ENCODE assay signal across 8 cellular contexts in the genomic region with DNA sequence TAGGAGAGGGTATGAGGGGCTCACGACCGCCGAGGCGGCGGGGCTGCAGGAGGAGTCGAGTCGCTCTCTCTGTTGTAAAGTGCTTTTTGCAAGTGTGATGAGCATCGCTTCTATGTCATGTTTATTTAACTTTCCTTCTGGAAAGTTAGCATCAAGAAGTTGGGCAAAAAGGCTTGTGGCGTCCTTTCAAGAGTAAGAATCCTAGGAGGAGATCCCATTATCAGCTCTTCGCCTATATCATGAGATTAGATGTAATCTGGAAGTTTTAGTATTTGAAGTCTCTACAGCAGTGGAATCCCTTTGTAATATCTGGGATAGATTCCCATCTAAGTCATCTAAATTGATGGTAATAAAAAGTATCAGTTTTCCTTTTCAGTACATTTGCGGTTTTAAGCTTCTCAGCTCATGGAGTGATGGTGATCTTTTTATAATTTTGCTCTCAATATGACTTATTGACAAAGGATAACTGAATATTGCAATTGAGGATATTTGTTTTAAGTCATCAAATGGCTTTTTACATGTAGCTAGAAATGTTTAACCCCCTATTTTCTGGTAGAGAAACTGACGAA. TPM values are rescaled to one million over a fixed set of nuclear protein-coding genes. Genes with fewer than 3 reads are reported as not detected.
A peak's percentile ranks its signal among the peaks of the same experiment; 100 is the strongest.
DNase-seq lines count a peak whose midpoint lies in the region; ATAC-seq, FAIRE-seq and TF ChIP-seq lines count a peak whose summit lies in the region.

No MANE protein-coding gene starts in this region.

- DNase-seq in PC-3: peak; percentile 36
- DNase-seq in epithelial cell of prostate (ENCODE audit: low read depth, low spot score): no peak
- DNase-seq in ovary: no peak
- no peak for DNase-seq in H54 (ENCODE audit: insufficient read length, low spot score)
- no peak for DNase-seq in COR-L47 (lab: John Stamatoyannopoulos, UW)
- DNase-seq in AG20443 (ENCODE audit: low spot score): no peak
- DNase-seq in NCI-H510A treated with DMSO at 0.1 percent for 48 hours (lab: John Stamatoyannopoulos, UW): no peak

- CTCF ChIA-PET in PC-3 (lab: Charles Lee): interaction anchor here (0.5 to 1.5 kb wide), 4 partner anchors 82 to 340 kb away, joined by 3 to 17 read pairs (median 6); no protein-coding TSS in a partner anchor

- 12 to 15% (median 14%) methylated on average over 12 of the region's 12 CpGs for WGBS in ovary, 3 donors

- TF ChIP-seq CTCF in DOHH2 (IDR thresholded peaks at IDR 0.05; ENCODE audit: low read depth, low read length, poor library complexity, severe bottlenecking) (no peak), PC-3 (conservative IDR thresholded peaks at IDR 0.05; ENCODE audit: low read depth, low read length) (no peak), ovary (IDR thresholded peaks at IDR 0.05) (no peak)

- intact Hi-C loops in PC-3 (cut with micrococcal nuclease) (loop anchor here (1.0 kb wide), 1 partner anchor 132 kb away; no protein-coding TSS in a partner anchor), ovary (cut with DNase I) (no loop called here)

- H4K20me1 ChIP-seq in DOHH2 (ENCODE audit: control insufficient read depth, insufficient read depth, low read depth, low read length): peaks cover 17% of the 10 kb centered on the region
- H4K20me1 ChIP-seq in PC-3 (ENCODE audit: low read length): peaks cover 10% of the 10 kb centered on the region

- TF ChIP-seq EP300 in ovary (IDR thresholded peaks at IDR 0.05): no peak

- H3K27ac ChIP-seq in DOHH2 (ENCODE audit: low read depth, low read length) (peak overlapping the region; percentile 89), PC-3 (ENCODE audit: low read length) (peak overlapping the region; percentile 59), epithelial cell of prostate (peak overlapping the region; percentile 71), ovary (peak overlapping the region; percentile 90 to 96)

- H3K79me2 ChIP-seq in DOHH2 (ENCODE audit: control insufficient read depth, low read length) (peaks cover 66% of the 10 kb centered on the region), PC-3 (ENCODE audit: low read length) (peaks cover 63% of the 10 kb centered on the region)

- H3K4me1 ChIP-seq in DOHH2 (ENCODE audit: control insufficient read depth, low read length): peaks cover 65% of the 10 kb centered on the region
- H3K4me1 ChIP-seq in PC-3 (ENCODE audit: insufficient read depth, low read length): peaks cover 32% of the 10 kb centered on the region
- H3K4me1 ChIP-seq in ovary (ENCODE audit: insufficient read depth): peaks cover 2% of the 10 kb centered on the region

- no peaks in the 10 kb centered on the region for H3K9me3 ChIP-seq in DOHH2 (ENCODE audit: control insufficient read depth, insufficient read depth, low read length)
- no peaks in the 10 kb centered on the region for H3K9me3 ChIP-seq in PC-3 (ENCODE audit: low read length)
- no peaks in the 10 kb centered on the region for H3K9me3 ChIP-seq in ovary

- BruUV-seq in PC-3 (replicated peaks; lab: Mats Ljungman, UMichigan): TSS peak; percentile 44

- H3K4me2 ChIP-seq in DOHH2 (ENCODE audit: low read length): peak overlapping the region; percentile 72
- H3K4me2 ChIP-seq in PC-3 (ENCODE audit: low read length): peak overlapping the region; percentile 99

- H2AFZ ChIP-seq in PC-3 (ENCODE audit: low read length): peak overlapping the region; percentile 55

- POLR2A ChIA-PET in PC-3 (lab: Charles Lee; ENCODE audit: unreplicated experiment): interaction anchor here (0.7 kb wide), 1 partner anchor 16 kb away, joined by 3 read pairs; no protein-coding TSS in a partner anchor

- H3K36me3 ChIP-seq in DOHH2 (ENCODE audit: control insufficient read depth, low read length) (peaks cover 25% of the 10 kb centered on the region), PC-3 (ENCODE audit: low read depth, low read length) (no peaks in the 10 kb centered on the region), ovary (no peaks in the 10 kb centered on the region)

- peak overlapping the region; percentile 78 for H3K9ac ChIP-seq in PC-3 (ENCODE audit: low read length)

- no peak for TF ChIP-seq POLR2A in ovary (IDR thresholded peaks at IDR 0.05)
- TF ChIP-seq POLR2A in H54 (IDR thresholded peaks at IDR 0.05; ENCODE audit: low read depth, low read length): no peak

- H3F3A ChIP-seq in DOHH2 (ENCODE audit: control insufficient read depth, insufficient read depth) (peaks cover 9% of the 10 kb centered on the region; the same call in 1 of the 2 replicates), PC-3 (ENCODE audit: low read length, unreplicated experiment) (no peaks in the 10 kb centered on the region)

- peak overlapping the region; percentile 99 for H3K4me3 ChIP-seq in DOHH2 (ENCODE audit: low read length)
- peak overlapping the region; percentile 93 for H3K4me3 ChIP-seq in PC-3 (ENCODE audit: low read length)
- H3K4me3 ChIP-seq in ovary: peak overlapping the region; percentile 73

- no peaks in the 10 kb centered on the region for H3K9me2 ChIP-seq in DOHH2 (replicated peaks; ENCODE audit: control insufficient read depth, low read length)
- no peaks in the 10 kb centered on the region for H3K9me2 ChIP-seq in PC-3 (replicated peaks; ENCODE audit: low read length)

- FAIRE-seq in H54 (lab: Jason Lieb, UNC): no peak

- ATAC-seq in PC-3: no peak; the same call in 1 of the 2 replicates

- H3K27me3 ChIP-seq in DOHH2 (ENCODE audit: control insufficient read depth, low read length): no peaks in the 10 kb centered on the region
- no peaks in the 10 kb centered on the region for H3K27me3 ChIP-seq in PC-3 (ENCODE audit: low read length)
- no peaks in the 10 kb centered on the region for H3K27me3 ChIP-seq in ovary

RNA-seq across cellular contexts. Expression of gene GALNT7, which starts 1.7 kb away (rescaled TPM):
- total RNA-seq in PC-3 (2014; rRNA removed) (13.8 and 16.3 TPM in 2 replicates), ovary (10 to 100 TPM; 16.3 to 23.7 (median 19.0) TPM)
- 10 to 100 TPM in 1 of 2 donors, 1 to 10 TPM in 1; 9.0 to 17.2 TPM for polyA plus RNA-seq in ovary
